ENCODE assay signal across 8 cellular contexts in the genomic region with DNA sequence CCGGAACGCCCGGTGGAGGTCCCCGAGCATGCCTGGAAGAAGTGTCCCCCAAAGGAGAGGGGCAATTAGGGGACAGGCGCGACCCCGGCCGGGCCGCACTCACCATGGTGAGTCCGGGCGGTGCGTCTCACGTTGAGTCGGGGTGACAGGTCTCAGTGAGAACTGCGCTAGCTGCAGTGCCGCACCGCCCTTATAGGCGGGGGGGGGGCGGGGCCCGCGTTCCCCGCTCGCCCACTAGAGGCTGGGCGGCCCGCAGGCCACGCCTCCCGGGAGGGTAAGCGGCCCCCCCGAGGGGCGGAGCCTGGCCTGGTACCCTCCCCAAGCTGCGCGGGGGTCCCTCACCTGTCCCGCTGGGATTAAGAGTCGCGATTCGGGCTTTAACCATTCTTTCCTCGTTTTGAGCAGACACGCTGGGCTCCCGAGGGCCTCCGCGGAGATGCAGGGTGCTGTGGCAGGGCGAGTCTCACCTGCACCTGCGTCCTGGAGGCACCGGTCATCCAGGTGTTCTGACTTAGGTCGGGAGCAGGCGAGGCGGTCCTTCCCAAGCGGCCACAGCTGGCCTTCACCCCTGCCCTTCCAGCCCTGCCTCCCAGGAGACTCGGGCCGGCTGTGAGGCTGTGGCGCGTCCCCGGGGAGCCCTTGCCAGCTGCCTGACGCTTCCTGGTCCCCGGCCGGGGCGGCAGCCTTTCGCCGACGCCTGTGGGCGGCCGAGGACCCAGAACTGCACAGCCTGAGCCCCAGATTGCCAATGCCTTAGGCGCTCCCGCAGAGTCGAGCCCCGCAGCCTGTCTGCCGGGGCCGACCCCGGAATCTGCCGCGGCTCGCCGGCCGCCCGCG. TPM values are rescaled to one million over a fixed set of nuclear protein-coding genes. Genes with fewer than 3 reads are reported as not detected.
DNase-seq lines count a peak whose midpoint lies in the region; ATAC-seq lines count a peak whose summit lies in the region.

A gene (minus strand): TSS at position 166 of the 837 bp plus-strand sequence. CDS start 60 bp downstream, at position 106.

- H3K36me3 Mint-ChIP-seq in effector memory CD8-positive, alpha-beta T cell (ENCODE audit: insufficient read depth) = peaks cover 59% of the 10 kb centered on the region

- no peaks in the 10 kb centered on the region for H3K9me3 ChIP-seq in BLaER1 treated with 17β-estradiol and CSF1 and Interleukin-3, amounts not matched to agents 10 nM and 100 nM (replicated peaks in 1 of 11)

- H3K27me3 ChIP-seq in BLaER1 treated with 17β-estradiol and CSF1 and Interleukin-3, amounts not matched to agents 10 nM and 100 nM = peaks cover 0 to 20% (median 14%) of the 10 kb centered on the region in 11 experiments; a peak in 10 of 22 replicates

- peaks cover 0 to 17% (median 6%) of the 10 kb centered on the region in 11 experiments; a peak in 8 of 22 replicates for H3K36me3 ChIP-seq in BLaER1 treated with 17β-estradiol and CSF1 and Interleukin-3, amounts not matched to agents 10 nM and 100 nM

- peak within 1 kb of the TSS; percentile 66 to 81 (median 78) for H3K9ac ChIP-seq in BLaER1 treated with 17β-estradiol and CSF1 and Interleukin-3, amounts not matched to agents 10 nM and 100 nM

- no peaks in the 10 kb centered on the region for H3K27me3 Mint-ChIP-seq in effector memory CD8-positive, alpha-beta T cell

- H3K27ac Mint-ChIP-seq in effector memory CD8-positive, alpha-beta T cell = peak within 1 kb of the TSS; percentile 87 to 96

- DNase-seq in NOMO-1 (lab: John Stamatoyannopoulos, UW; ENCODE audit: unreplicated experiment in 2 of 2) (peak; percentile 64 to 75), mesenteric fat pad (ENCODE audit: low spot score) (peak; percentile 95)
- DNase-seq in activated CD8-positive, alpha-beta memory T cell treated with anti-CD3 and anti-CD28 coated beads for 4 hours (ENCODE audit: low read depth in 2 of 2) = peak; percentile 80 to 81
- DNase-seq in effector memory CD8-positive, alpha-beta T cell = peak; percentile 87 to 89 (median 89)
- DNase-seq in stimulated activated CD8-positive, alpha-beta memory T cell treated with anti-CD3 and anti-CD28 coated beads, Interleukin-15, amount 100 ng/mL, for 1 hour (ENCODE audit: low read depth) = peak; percentile 84

- ATAC-seq in GM19324 (IDR thresholded peaks at IDR 0.05; ENCODE audit: low FRiP score, unreplicated experiment) (peak; percentile 48), HG03460 (IDR thresholded peaks at IDR 0.05; ENCODE audit: unreplicated experiment) (peak; percentile 42)
- peak; percentile 71 for ATAC-seq in effector memory CD8-positive, alpha-beta T cell (replicated peaks)

- H3K27ac ChIP-seq in BLaER1 treated with 17β-estradiol and CSF1 and Interleukin-3, amounts not matched to agents 10 nM and 100 nM = peak within 1 kb of the TSS; percentile 18 to 88 (median 77); a peak in 21 of 22 replicates

- peaks cover 54 to 69% (median 67%) of the 10 kb centered on the region in 10 experiments for H3K4me1 ChIP-seq in BLaER1 treated with 17β-estradiol and CSF1 and Interleukin-3, amounts not matched to agents 10 nM and 100 nM

- H3K9me3 Mint-ChIP-seq in effector memory CD8-positive, alpha-beta T cell = no peaks in the 10 kb centered on the region

- H3K4me1 Mint-ChIP-seq in effector memory CD8-positive, alpha-beta T cell (ENCODE audit: low read depth in 2 of 2) = peaks cover 44 to 46% of the 10 kb centered on the region in 2 donors

- H3K4me2 ChIP-seq in BLaER1 treated with 17β-estradiol and CSF1 and Interleukin-3, amounts not matched to agents 10 nM and 100 nM = peak within 1 kb of the TSS; percentile 91 to 100 (median 99)

- H3K4me3 Mint-ChIP-seq in effector memory CD8-positive, alpha-beta T cell = peak within 1 kb of the TSS; percentile 73 to 82

- peak within 1 kb of the TSS; percentile 59 to 78 (median 66) for H3K4me3 ChIP-seq in BLaER1 treated with 17β-estradiol and CSF1 and Interleukin-3, amounts not matched to agents 10 nM and 100 nM

- H4K20me1 ChIP-seq in BLaER1 treated with 17β-estradiol and CSF1 and Interleukin-3, amounts not matched to agents 10 nM and 100 nM = peaks cover 0 to 28% (median 0%) of the 10 kb centered on the region in 11 experiments; a peak in 3 of 22 replicates

RNA-seq across cellular contexts. Expression of the gene that starts here (rescaled TPM):
- total RNA-seq in mesenteric fat pad = 21.7 TPM

Comparison
In these comparisons a context has a peak if more than half of its experiments do, and no peak if none do; other contexts are left out.
1. Peak in every context shown above with its lines: DNase-seq, ATAC-seq, H3K4me3 ChIP-seq and H3K27ac ChIP-seq.